ENCODE assay signal across 29 cellular contexts in the genomic region with DNA sequence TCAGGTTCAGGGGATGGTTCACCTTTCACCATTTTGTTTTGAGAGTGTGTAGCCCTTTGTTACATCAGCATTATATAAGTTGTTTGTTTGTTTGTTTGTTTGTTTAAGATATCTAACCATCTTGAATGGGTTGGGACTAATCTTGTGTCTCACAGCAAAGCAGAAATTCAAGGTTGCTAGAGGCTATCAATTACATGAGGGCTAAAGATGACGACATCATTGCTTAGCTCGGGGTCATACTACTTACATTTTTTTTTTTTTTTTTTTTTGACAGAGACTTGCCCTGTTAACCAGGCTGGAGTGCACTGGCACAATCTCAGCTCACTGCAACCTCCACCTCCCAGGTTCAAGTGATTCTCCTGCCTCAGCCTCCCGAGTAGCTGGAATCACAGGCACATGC.
"Had no signal": no experiment of that assay in that cellular context is flagged by ENCODE, and none has a peak within 500 bp of the region (broad histone marks: within the 10 kb centered on the region; RNA-seq: fewer than 3 reads in every experiment).

No MANE protein-coding gene starts in this region.

- H2AFZ ChIP-seq: neural progenitor cell, parathyroid adenoma had no signal

- H3K4me3 ChIP-seq: neural progenitor cell, ovary, psoas muscle, skin epidermis, smooth muscle cell, spleen, thoracic aorta, thyroid gland, tibial nerve, upper lobe of left lung, vagina had no signal

- H3K27me3 ChIP-seq: ovary, thyroid gland, tibial nerve, upper lobe of left lung, vagina had no signal

- ATAC-seq: naive thymus-derived CD4-positive, alpha-beta T cell; natural killer cell; psoas muscle; right cardiac atrium; sciatic nerve; stimulated activated memory B cell treated with anti-CD40 and anti-IgM and Interleukin-4, amounts not matched to agents 10 μg/mL and 1 μg/mL and 100 μg/mL, for 72 hours; stimulated activated naive CD8-positive, alpha-beta T cell treated with anti-CD3 and anti-CD28 coated beads, Interleukin-15, amount 100 ng/mL, for 72 hours; stimulated activated naive CD8-positive, alpha-beta T cell treated with anti-CD3 and anti-CD28 coated beads, Interleukin-15, Interleukin-2, amounts not matched to agents 100 U/mL and 50 U/mL, for 24 hours had no signal

- H3K9me3 ChIP-seq: ovary, psoas muscle, spleen, thoracic aorta, thyroid gland, tibial nerve, upper lobe of left lung, vagina had no signal

- DNase-seq: naive thymus-derived CD4-positive, alpha-beta T cell; natural killer cell; occipital lobe; ovary; posterior cingulate gyrus; psoas muscle; right cardiac atrium; spleen; stimulated activated CD4-positive, alpha-beta T cell treated with anti-CD3 and anti-CD28 coated beads, Interleukin-12 subunit alpha, Interleukin-12 subunit beta, amount 100 ng/mL, for 4 hours; stimulated activated CD4-positive, alpha-beta T cell treated with anti-CD3 and anti-CD28 coated beads, Interleukin-1b, Interleukin-23, amount 100 ng/mL, for 48 hours; stimulated activated CD4-positive, alpha-beta T cell treated with anti-CD3 and anti-CD28 coated beads, Interleukin-4, amount 100 ng/mL, for 1 hour; stimulated activated CD4-positive, alpha-beta T cell treated with anti-CD3 and anti-CD28 coated beads, Interleukin-4, amount 100 ng/mL, for 4 hours; stimulated activated CD8-positive, alpha-beta memory T cell treated with anti-CD3 and anti-CD28 coated beads, Interleukin-4, amount 100 ng/mL, for 48 hours; stimulated activated naive CD4-positive, alpha-beta T cell; stimulated activated naive CD8-positive, alpha-beta T cell treated with anti-CD3 and anti-CD28 coated beads, Interleukin-15, amount 100 ng/mL, for 72 hours; stimulated activated naive CD8-positive, alpha-beta T cell treated with anti-CD3 and anti-CD28 coated beads, Interleukin-15, Interleukin-2, amounts not matched to agents 100 U/mL and 50 U/mL, for 24 hours; substantia nigra; thyroid gland; upper lobe of left lung had no signal

- H3K79me2 ChIP-seq: parathyroid adenoma had no signal

- H3K4me2 ChIP-seq: neural progenitor cell, smooth muscle cell had no signal

- H3K9ac ChIP-seq: neural progenitor cell, parathyroid adenoma had no signal

- H3K4me1 ChIP-seq: neural progenitor cell, parathyroid adenoma, psoas muscle, thyroid gland, upper lobe of left lung, vagina had no signal

- H3K27ac ChIP-seq: neural progenitor cell, ovary, parathyroid adenoma, psoas muscle, skin epidermis, spleen, thoracic aorta, thyroid gland, tibial nerve, upper lobe of left lung, vagina had no signal

- FAIRE-seq: urothelium cell line had no signal

- H3K36me3 ChIP-seq: neural progenitor cell, ovary, spleen, thoracic aorta, thyroid gland, tibial nerve, upper lobe of left lung, vagina had no signal
